18 cellular contexts compared by ENCODE assay signal in the genomic region with DNA sequence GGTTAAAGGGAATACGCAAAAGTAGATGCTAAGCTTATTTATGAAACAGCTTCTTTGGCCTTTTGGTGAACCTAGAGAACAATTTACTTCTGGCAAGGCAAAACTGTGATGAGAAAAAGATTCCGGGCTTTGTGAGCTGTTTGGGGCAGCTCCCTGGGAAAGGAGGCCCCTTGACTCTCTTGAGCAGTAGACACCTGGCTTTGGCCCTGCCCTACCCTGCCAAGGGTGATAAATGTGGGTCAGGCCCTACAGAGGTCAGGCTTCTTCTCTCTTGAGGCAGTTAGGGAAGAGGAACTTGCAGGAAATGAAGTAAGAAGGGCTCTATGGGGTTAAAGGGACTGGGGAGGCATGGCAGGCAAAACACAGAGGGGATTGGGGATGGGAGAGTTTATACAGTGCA.
A peak's percentile ranks its signal among the peaks of the same experiment; 100 is the strongest.
DNase-seq lines count a peak whose midpoint lies in the region; ATAC-seq and TF ChIP-seq lines count a peak whose summit lies in the region.
"Had no signal": no experiment of that assay in that cellular context is flagged by ENCODE, and none has a peak within 500 bp of the region (broad histone marks: within the 10 kb centered on the region; RNA-seq: fewer than 3 reads in every experiment).

No MANE protein-coding gene starts in this region.

- ATAC-seq in HG02798 (IDR thresholded peaks at IDR 0.05; ENCODE audit: poor library complexity, unreplicated experiment) (no peak), GM19397 (IDR thresholded peaks at IDR 0.05; ENCODE audit: unreplicated experiment) (no peak)
- ATAC-seq: natural killer cell treated with Interleukin-12 subunit alpha and Interleukin-12 subunit beta and Interleukin-15 and Interleukin-18, amount 100 ng/mL, for 72 hours had no signal

- peaks cover 16 to 70% (median 61%) of the 10 kb centered on the region in 10 experiments for H3K4me1 ChIP-seq in BLaER1 treated with 17β-estradiol and CSF1 and Interleukin-3, amounts not matched to agents 10 nM and 100 nM
- H3K4me1 ChIP-seq in CD8-positive, alpha-beta memory T cell (ENCODE audit: insufficient read depth, low read length) = peaks cover 47% of the 10 kb centered on the region
- peaks cover 0 to 23% of the 10 kb centered on the region in 2 donors for H3K4me1 ChIP-seq in right atrium auricular region
- H3K4me1 ChIP-seq: esophagus squamous epithelium, tibial artery had no signal

- H3K4me1 Mint-ChIP-seq in CD8-positive, alpha-beta memory T cell = peaks cover 31 to 51% (median 45%) of the 10 kb centered on the region in 3 donors
- H3K4me1 Mint-ChIP-seq in activated CD4-positive, alpha-beta memory T cell treated with anti-CD3 and anti-CD28 coated beads for 36 hours (ENCODE audit: low read depth) = peaks cover 86% of the 10 kb centered on the region

- POLR2A ChIA-PET in CD8-positive, alpha-beta memory T cell (lab: Charles Lee) = no interaction called here
- POLR2A ChIA-PET in activated CD4-positive, alpha-beta memory T cell treated with anti-CD3 and anti-CD28 coated beads for 36 hours (lab: Charles Lee) = interaction anchor here (1.0 to 2.7 kb wide), 5 partner anchors 15 to 147 kb away, joined by 3 to 13 read pairs (median 4); no protein-coding TSS in a partner anchor

- no peak for DNase-seq in CD8-positive, alpha-beta memory T cell
- no peak for DNase-seq in activated CD4-positive, alpha-beta memory T cell treated with anti-CD3 and anti-CD28 coated beads for 36 hours
- DNase-seq in left kidney (ENCODE audit: low read depth, low spot score) (peak; percentile 19), right atrium auricular region (ENCODE audit: low spot score) (no peak), OCI-M1 (lab: John Stamatoyannopoulos, UW) (no peak)
- DNase-seq: cortex of kidney, DMS79, esophagus squamous epithelium, glutamatergic neuron, HFFc6, NCI-H1105 treated with DMSO at 0.1 percent for 48 hours, SHP77 treated with DMSO at 0.1 percent for 48 hours, tibial artery had no signal

- TF ChIP-seq CTCF in right atrium auricular region (IDR thresholded peaks at IDR 0.05) = no peak

- peaks cover 0 to 1% (median 0%) of the 10 kb centered on the region in 3 donors for H3K36me3 Mint-ChIP-seq in CD8-positive, alpha-beta memory T cell
- H3K36me3 Mint-ChIP-seq in activated CD4-positive, alpha-beta memory T cell treated with anti-CD3 and anti-CD28 coated beads for 36 hours = peaks cover 70% of the 10 kb centered on the region
- H3K36me3 Mint-ChIP-seq: natural killer cell treated with Interleukin-12 subunit alpha and Interleukin-12 subunit beta and Interleukin-15 and Interleukin-18, amount 100 ng/mL, for 72 hours had no signal

- no peak overlapping the region for H3K9ac ChIP-seq in BLaER1 treated with 17β-estradiol and CSF1 and Interleukin-3, amounts not matched to agents 10 nM and 100 nM

- intact Hi-C loops in activated CD4-positive, alpha-beta memory T cell treated with anti-CD3 and anti-CD28 coated beads for 36 hours (cut with micrococcal nuclease) = no loop called here

- peak overlapping the region in 4 of 11 experiments; percentile 8 to 38 (median 35); a peak in 6 of 22 replicates for H3K27ac ChIP-seq in BLaER1 treated with 17β-estradiol and CSF1 and Interleukin-3, amounts not matched to agents 10 nM and 100 nM
- H3K27ac ChIP-seq in CD8-positive, alpha-beta memory T cell (ENCODE audit: low read depth, low read length) = no peak overlapping the region
- no peak overlapping the region for H3K27ac ChIP-seq in right atrium auricular region
- H3K27ac ChIP-seq: esophagus squamous epithelium, tibial artery had no signal

- peak overlapping the region in 7 of 8 donors; percentile 37 to 96 (median 74) for H3K27ac Mint-ChIP-seq in CD8-positive, alpha-beta memory T cell
- peak overlapping the region; percentile 100 for H3K27ac Mint-ChIP-seq in activated CD4-positive, alpha-beta memory T cell treated with anti-CD3 and anti-CD28 coated beads for 36 hours
- H3K27ac Mint-ChIP-seq: HFFc6 had no signal

- H3K4me3 ChIP-seq in BLaER1 treated with 17β-estradiol and CSF1 and Interleukin-3, amounts not matched to agents 10 nM and 100 nM = no peak overlapping the region
- H3K4me3 ChIP-seq in CD8-positive, alpha-beta memory T cell (ENCODE audit: low read length) = no peak overlapping the region
- H3K4me3 ChIP-seq in right atrium auricular region = no peak overlapping the region
- H3K4me3 ChIP-seq: esophagus squamous epithelium, lung, tibial artery had no signal

- CTCF ChIA-PET in CD8-positive, alpha-beta memory T cell (lab: Charles Lee) = no interaction called here
- CTCF ChIA-PET in activated CD4-positive, alpha-beta memory T cell treated with anti-CD3 and anti-CD28 coated beads for 36 hours (lab: Charles Lee) = no interaction called here

- H3K4me3 Mint-ChIP-seq in CD8-positive, alpha-beta memory T cell = peak overlapping the region in 1 of 7 donors; percentile 32
- H3K4me3 Mint-ChIP-seq in activated CD4-positive, alpha-beta memory T cell treated with anti-CD3 and anti-CD28 coated beads for 36 hours = no peak overlapping the region
- H3K4me3 Mint-ChIP-seq: HFFc6; natural killer cell treated with Interleukin-12 subunit alpha and Interleukin-12 subunit beta and Interleukin-15 and Interleukin-18, amount 100 ng/mL, for 72 hours had no signal

- no peaks in the 10 kb centered on the region for H3K27me3 ChIP-seq in BLaER1 treated with 17β-estradiol and CSF1 and Interleukin-3, amounts not matched to agents 10 nM and 100 nM
- H3K27me3 ChIP-seq in CD8-positive, alpha-beta memory T cell (ENCODE audit: insufficient read depth, low read length, poor library complexity, severe bottlenecking) = no peaks in the 10 kb centered on the region
- H3K27me3 ChIP-seq in right atrium auricular region = no peaks in the 10 kb centered on the region
- H3K27me3 ChIP-seq: esophagus squamous epithelium, tibial artery had no signal

- peaks cover 0 to 19% of the 10 kb centered on the region in 2 donors for H3K27me3 Mint-ChIP-seq in CD8-positive, alpha-beta memory T cell
- no peaks in the 10 kb centered on the region for H3K27me3 Mint-ChIP-seq in activated CD4-positive, alpha-beta memory T cell treated with anti-CD3 and anti-CD28 coated beads for 36 hours

- H4K20me1 ChIP-seq in BLaER1 treated with 17β-estradiol and CSF1 and Interleukin-3, amounts not matched to agents 10 nM and 100 nM = no peaks in the 10 kb centered on the region

- H3K9me3 ChIP-seq in BLaER1 treated with 17β-estradiol and CSF1 and Interleukin-3, amounts not matched to agents 10 nM and 100 nM (replicated peaks in 1 of 11) = peaks cover 0 to 14% (median 2%) of the 10 kb centered on the region in 11 experiments; a peak in 9 of 22 replicates
- H3K9me3 ChIP-seq in CD8-positive, alpha-beta memory T cell (ENCODE audit: low read length) = no peaks in the 10 kb centered on the region
- no peaks in the 10 kb centered on the region for H3K9me3 ChIP-seq in right atrium auricular region
- H3K9me3 ChIP-seq: esophagus squamous epithelium, tibial artery had no signal

- H3K4me2 ChIP-seq in BLaER1 treated with 17β-estradiol and CSF1 and Interleukin-3, amounts not matched to agents 10 nM and 100 nM = peak overlapping the region; percentile 9 to 89 (median 63); a peak in 19 of 22 replicates

- H3K36me3 ChIP-seq in BLaER1 treated with 17β-estradiol and CSF1 and Interleukin-3, amounts not matched to agents 10 nM and 100 nM = no peaks in the 10 kb centered on the region
- H3K36me3 ChIP-seq in CD8-positive, alpha-beta memory T cell (ENCODE audit: insufficient read depth, low read length) = no peaks in the 10 kb centered on the region
- H3K36me3 ChIP-seq in right atrium auricular region = no peaks in the 10 kb centered on the region
- H3K36me3 ChIP-seq: esophagus squamous epithelium, tibial artery had no signal

- H3K9me3 Mint-ChIP-seq in CD8-positive, alpha-beta memory T cell = peaks cover 0 to 3% (median 0%) of the 10 kb centered on the region in 5 donors
- H3K9me3 Mint-ChIP-seq in activated CD4-positive, alpha-beta memory T cell treated with anti-CD3 and anti-CD28 coated beads for 36 hours = peaks cover under 1% of the 10 kb centered on the region
